Comparison of ENCODE assay signal across 17 cellular contexts in the genomic region with DNA sequence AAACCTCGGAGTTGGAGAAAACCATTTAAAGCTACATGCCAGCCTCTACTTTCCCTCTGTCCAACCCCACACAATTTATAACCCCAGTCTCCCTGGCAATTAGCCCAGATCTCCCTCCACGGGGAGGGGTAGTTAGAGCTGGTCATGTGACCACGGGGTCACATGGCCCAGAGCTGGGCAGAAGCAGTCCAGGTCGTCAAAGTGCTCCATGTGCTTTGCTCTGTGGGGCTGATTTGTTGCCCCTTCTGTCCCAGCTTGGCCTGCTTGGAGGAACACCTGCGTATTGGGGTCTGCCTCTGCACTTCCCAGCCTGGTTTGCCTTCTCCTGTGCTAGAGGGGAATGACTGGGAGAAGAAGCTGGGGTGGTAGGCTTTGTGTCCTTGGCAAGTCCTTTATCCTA.
DNase-seq lines count a peak whose midpoint lies in the region; ATAC-seq lines count a peak whose summit lies in the region.
"Had no signal": no experiment of that assay in that cellular context is flagged by ENCODE, and none has a peak within 500 bp of the region (broad histone marks: within the 10 kb centered on the region; RNA-seq: fewer than 3 reads in every experiment).

No MANE protein-coding gene starts in this region.

- H3K27ac ChIP-seq in SJCRH30 (no peak overlapping the region), mesendoderm (ENCODE audit: low read depth, low read length) (no peak overlapping the region)
- H3K27ac ChIP-seq: foreskin keratinocyte, pancreas had no signal

- H3K4me2 ChIP-seq in mesendoderm (ENCODE audit: low read length) = no peak overlapping the region

- no peak overlapping the region for H2BK15ac ChIP-seq in mesendoderm (replicated peaks; ENCODE audit: low read depth)

- no peak overlapping the region for H3K4ac ChIP-seq in mesendoderm (ENCODE audit: low read depth, low read length)

- no peak for ATAC-seq in GM18858 (IDR thresholded peaks at IDR 0.05; ENCODE audit: unreplicated experiment)
- no peak for ATAC-seq in GM21423 (IDR thresholded peaks at IDR 0.05; ENCODE audit: unreplicated experiment)
- ATAC-seq: foreskin keratinocyte, left lobe of liver, pancreas had no signal

- DNase-seq in NCI-H524 (lab: John Stamatoyannopoulos, UW) (peak; percentile 18 to 35), NCI-H524 treated with DMSO at 0.1 percent for 48 hours (lab: John Stamatoyannopoulos, UW) (no peak), HAP-1 (ENCODE audit: low spot score in 2 of 2) (peak; percentile 44 to 77), SJCRH30 (peak; percentile 22 to 36), mesendoderm (peak; percentile 45), SW 1271 (lab: John Stamatoyannopoulos, UW) (no peak)
- DNase-seq: activated CD8-positive, alpha-beta memory T cell treated with anti-CD3 and anti-CD28 coated beads, Interleukin-2, amount 50 U/mL, for 4 hours; activated naive CD4-positive, alpha-beta T cell; aorta; foreskin keratinocyte; Kasumi-1; NCI-H1930; pancreas; stimulated activated CD4-positive, alpha-beta T cell treated with anti-CD3 and anti-CD28 coated beads, Interleukin-4, amount 100 ng/mL, for 24 hours had no signal

- H3K36me3 ChIP-seq in HAP-1 (replicated peaks) (no peaks in the 10 kb centered on the region), SJCRH30 (peaks cover 9% of the 10 kb centered on the region), mesendoderm (ENCODE audit: control insufficient read depth, insufficient read depth, low read length) (no peaks in the 10 kb centered on the region)
- H3K36me3 ChIP-seq: pancreas had no signal

- H2AK5ac ChIP-seq in mesendoderm (ENCODE audit: low read length) = no peak overlapping the region

- no peak overlapping the region for H4K8ac ChIP-seq in mesendoderm (ENCODE audit: low read depth, low read length)

- no CpG with 5 or more reads among the region's 5 CpGs for WGBS in mesendoderm (ENCODE audit: extremely low coverage, insufficient coverage, low lambda C conversion rate)

- H3K9me3 ChIP-seq in HAP-1 (no peaks in the 10 kb centered on the region), SJCRH30 (replicated peaks) (no peaks in the 10 kb centered on the region)
- H3K9me3 ChIP-seq: pancreas had no signal

- H3K4me3 ChIP-seq in HAP-1 (no peak overlapping the region), SJCRH30 (no peak overlapping the region), mesendoderm (ENCODE audit: low read length) (no peak overlapping the region)
- H3K4me3 ChIP-seq: pancreas had no signal

- H3K9ac ChIP-seq in mesendoderm (ENCODE audit: low read length) = no peak overlapping the region

- H3K79me2 ChIP-seq in mesendoderm (ENCODE audit: control insufficient read depth, insufficient read depth, low read length) = no peaks in the 10 kb centered on the region

- no peak overlapping the region for H2BK5ac ChIP-seq in mesendoderm (ENCODE audit: low read length)

- in situ Hi-C loops in HAP-1 (cut with MboI; ENCODE audit: low sequenced_read_pairs) = no loop called here

- H3K79me1 ChIP-seq in mesendoderm (ENCODE audit: low read length) = no peaks in the 10 kb centered on the region

- H3K27me3 ChIP-seq in HAP-1 (ENCODE audit: low read depth) = no peaks in the 10 kb centered on the region
- H3K27me3 ChIP-seq in SJCRH30 = no peaks in the 10 kb centered on the region
- no peaks in the 10 kb centered on the region for H3K27me3 ChIP-seq in mesendoderm (ENCODE audit: insufficient read depth, low read length, poor library complexity)
- H3K27me3 ChIP-seq: pancreas had no signal

- H3K56ac ChIP-seq in mesendoderm (ENCODE audit: low read length) = no peak overlapping the region

- H3K4me1 ChIP-seq in HAP-1 = no peaks in the 10 kb centered on the region
- H3K4me1 ChIP-seq in SJCRH30 = no peaks in the 10 kb centered on the region
- H3K4me1 ChIP-seq in mesendoderm (ENCODE audit: control insufficient read depth, low read depth, low read length) = no peaks in the 10 kb centered on the region
- H3K4me1 ChIP-seq: foreskin keratinocyte, pancreas had no signal

- no peak overlapping the region for H4K5ac ChIP-seq in mesendoderm (ENCODE audit: low read length)

- no peak overlapping the region for H3K23ac ChIP-seq in mesendoderm (ENCODE audit: low read length)

- no peak overlapping the region for H3K18ac ChIP-seq in mesendoderm (ENCODE audit: low read length)

- no peak overlapping the region for H2BK120ac ChIP-seq in mesendoderm (ENCODE audit: low read depth, low read length)

Comparison
In these comparisons a context has a peak if more than half of its experiments do, and no peak if none do; other contexts are left out.
1. DNase-seq: peak in NCI-H524 (2 of 2), HAP-1 (2 of 2), SJCRH30 (2 of 2) and mesendoderm (single experiment); none in NCI-H524 treated with DMSO at 0.1 percent for 48 hours (single experiment) and SW 1271 (0 of 2).